9 cellular contexts compared by ENCODE assay signal in genomic region chr17:39152134-39152884, GRCh38. TPM values are rescaled to one million over a fixed set of nuclear protein-coding genes. Genes with fewer than 3 reads are reported as not detected.
DNase-seq lines count a peak whose midpoint lies in the region; ATAC-seq and TF ChIP-seq lines count a peak whose summit lies in the region.
"Had no signal": no experiment of that assay in that cellular context is flagged by ENCODE, and none has a peak within 500 bp of the region (broad histone marks: within the 10 kb centered on the region; RNA-seq: fewer than 3 reads in every experiment).

No MANE protein-coding gene starts in this region.

- peaks cover 34% of the 10 kb centered on the region for H3K27me3 Mint-ChIP-seq in glutamatergic neuron (ENCODE audit: unreplicated experiment)

- peaks cover 6% of the 10 kb centered on the region for H3K27me3 ChIP-seq in rectal smooth muscle tissue (ENCODE audit: control insufficient read depth, insufficient read depth, low read length)

- DNase-seq in activated effector memory CD4-positive, alpha-beta T cell treated with anti-CD3 and anti-CD28 coated beads, Interleukin-2, amount 50 U/mL, for 16 hours = peak; percentile 69
- DNase-seq in activated effector memory CD4-positive, alpha-beta T cell treated with Interleukin-2 at 50 U/mL for 16 hours = no peak
- DNase-seq in activated T-cell treated with anti-CD3 and anti-CD28 coated beads, Interleukin-2, amount 50 U/mL, for 48 hours = peak; percentile 43 to 51
- DNase-seq in glutamatergic neuron = no peak
- DNase-seq in GM19238 (ENCODE audit: insufficient read length, low spot score) = no peak

- H3K9ac ChIP-seq in rectal smooth muscle tissue (ENCODE audit: low read length) = no peak overlapping the region

- peak overlapping the region; percentile 64 for H3K4me3 ChIP-seq in rectal smooth muscle tissue (ENCODE audit: low read length)

- peaks cover 4% of the 10 kb centered on the region for H3K36me3 Mint-ChIP-seq in glutamatergic neuron (ENCODE audit: unreplicated experiment)

- ATAC-seq in HG03175 (IDR thresholded peaks at IDR 0.05; ENCODE audit: unreplicated experiment) (no peak), HG02571 (IDR thresholded peaks at IDR 0.05; ENCODE audit: unreplicated experiment) (no peak)

- H3K27ac ChIP-seq in rectal smooth muscle tissue (ENCODE audit: low read depth, low read length) = peak overlapping the region; percentile 43

- TF ChIP-seq CTCF in glutamatergic neuron (IDR thresholded peaks at IDR 0.05; ENCODE audit: partially characterized antibody, unreplicated experiment) = no peak

- peaks cover 5% of the 10 kb centered on the region for H3K4me1 Mint-ChIP-seq in glutamatergic neuron (ENCODE audit: low read depth, unreplicated experiment)

- H3K36me3 ChIP-seq in rectal smooth muscle tissue (ENCODE audit: control insufficient read depth, insufficient read depth, low read length) = no peaks in the 10 kb centered on the region

- H3K9me3 Mint-ChIP-seq in glutamatergic neuron (ENCODE audit: unreplicated experiment) = peaks cover 22% of the 10 kb centered on the region

- H3K27ac Mint-ChIP-seq in glutamatergic neuron (ENCODE audit: unreplicated experiment) = no peak overlapping the region

- no peaks in the 10 kb centered on the region for H3K4me1 ChIP-seq in rectal smooth muscle tissue (ENCODE audit: control insufficient read depth, insufficient read depth, low read length)

- peak overlapping the region; percentile 99 for H3K4me3 Mint-ChIP-seq in glutamatergic neuron (ENCODE audit: unreplicated experiment)

RNA-seq across cellular contexts. Expression of gene PLXDC1, which starts 0.9 kb away (rescaled TPM):
- total RNA-seq in glutamatergic neuron (ENCODE audit: unreplicated experiment) = not detected

RNA-seq across cellular contexts. Expression of gene ARL5C, which starts 13.7 kb away (rescaled TPM):
- total RNA-seq in glutamatergic neuron (ENCODE audit: unreplicated experiment) = not detected
- total RNA-seq: subcutaneous adipose tissue had no signal

RNA-seq across cellular contexts. Expression of gene CACNB1, which starts 45.2 kb away (rescaled TPM):
- 77.1 TPM for total RNA-seq in glutamatergic neuron (ENCODE audit: unreplicated experiment)

RNA-seq across cellular contexts. Expression of gene RPL19, which starts 47.8 kb away (rescaled TPM):
- total RNA-seq in glutamatergic neuron (ENCODE audit: unreplicated experiment) = 877 TPM

Comparison
In these comparisons a context has a peak if more than half of its experiments do, and no peak if none do; other contexts are left out.
1. DNase-seq: peak in activated effector memory CD4-positive, alpha-beta T cell treated with anti-CD3 and anti-CD28 coated beads, Interleukin-2, amount 50 U/mL, for 16 hours (single experiment) and activated T-cell treated with anti-CD3 and anti-CD28 coated beads, Interleukin-2, amount 50 U/mL, for 48 hours (2 of 2); none in activated effector memory CD4-positive, alpha-beta T cell treated with Interleukin-2 at 50 U/mL for 16 hours (single experiment), glutamatergic neuron (single experiment) and GM19238 (single experiment).